ENCODE assay signal across 8 cellular contexts in genomic region chr10:71726673-71727428, GRCh38. TPM values are rescaled to one million over a fixed set of nuclear protein-coding genes. Genes with fewer than 3 reads are reported as not detected.
DNase-seq lines count a peak whose midpoint lies in the region; ATAC-seq and TF ChIP-seq lines count a peak whose summit lies in the region.

No MANE protein-coding gene starts in this region.

- no peak overlapping the region for H3K4me3 ChIP-seq in upper lobe of left lung

- WGBS in upper lobe of left lung, 2 donors, result 64 to 73% methylated on average over 13 to 15 of the region's 15 CpGs

- peaks cover 61 to 64% of the 10 kb centered on the region in 2 donors for H3K4me1 Mint-ChIP-seq in immature natural killer cell

- no peaks in the 10 kb centered on the region for H3K9me3 ChIP-seq in upper lobe of left lung

- TF ChIP-seq CTCF in upper lobe of left lung (IDR thresholded peaks at IDR 0.05), result no peak

- peak in 3 of 5 donors; percentile 31 to 71 (median 35) for DNase-seq in T-helper 1 cell
- DNase-seq in immature natural killer cell, result peak; percentile 67 to 76 (median 70)
- DNase-seq in upper lobe of left lung, result no peak
- DNase-seq in HCEC 1CT, result no peak
- DNase-seq in NCI-H2196 (lab: John Stamatoyannopoulos, UW; ENCODE audit: unreplicated experiment), result no peak
- DNase-seq in SHP77 treated with DMSO at 0.1 percent for 48 hours (lab: John Stamatoyannopoulos, UW), result no peak

- ATAC-seq in GM18868 (IDR thresholded peaks at IDR 0.05; ENCODE audit: unreplicated experiment) (peak; percentile 34), HG02840 (IDR thresholded peaks at IDR 0.05; ENCODE audit: low FRiP score, unreplicated experiment) (peak; percentile 28), upper lobe of left lung (ENCODE audit: low FRiP score in 2 of 2) (peak in 1 of 2 donors; percentile 4)

- H3K36me3 ChIP-seq in upper lobe of left lung, result no peaks in the 10 kb centered on the region

- peak overlapping the region; percentile 82 to 91 (median 86) for H3K27ac ChIP-seq in upper lobe of left lung

- peaks cover 46 to 48% (median 47%) of the 10 kb centered on the region in 4 donors for H3K4me1 ChIP-seq in upper lobe of left lung

- no peaks in the 10 kb centered on the region for H3K9me3 Mint-ChIP-seq in immature natural killer cell

- H3K36me3 Mint-ChIP-seq in immature natural killer cell, result no peaks in the 10 kb centered on the region

- H3K27me3 ChIP-seq in upper lobe of left lung, result no peaks in the 10 kb centered on the region

- peaks cover 0 to 7% (median 5%) of the 10 kb centered on the region in 3 donors for H3K27me3 Mint-ChIP-seq in immature natural killer cell (ENCODE audit: low read depth in 3 of 3)

- TF ChIP-seq POLR2A in upper lobe of left lung (IDR thresholded peaks at IDR 0.05), result no peak

- no peak for TF ChIP-seq EP300 in upper lobe of left lung (IDR thresholded peaks at IDR 0.05)

- H3K27ac Mint-ChIP-seq in immature natural killer cell, result peak overlapping the region; percentile 90 to 97 (median 96)

- peak overlapping the region; percentile 73 to 84 (median 78) for H3K4me3 Mint-ChIP-seq in immature natural killer cell

RNA-seq across cellular contexts. Expression of gene C10orf105, which starts 7.3 kb away (rescaled TPM):
- polyA plus RNA-seq in immature natural killer cell, result under 1 TPM in 2 of 3 donors, not detected in 1; 0.09 to 0.11 TPM
- total RNA-seq in upper lobe of left lung, result 1 to 10 TPM in 1 of 6 donors, under 1 TPM in 4, not detected in 1; 0.15 to 1.0 (median 0.44) TPM

RNA-seq across cellular contexts. Expression of gene VSIR, which starts 46.5 kb away (rescaled TPM):
- polyA plus RNA-seq in immature natural killer cell, result 100 to 1,000 TPM; 183 to 376 (median 274) TPM
- 100 to 1,000 TPM in 2 of 6 donors, 10 to 100 TPM in 4; 51.7 to 167 (median 92.5) TPM for total RNA-seq in upper lobe of left lung

Comparison
In these comparisons a context has a peak if more than half of its experiments do, and no peak if none do; other contexts are left out.
1. DNase-seq: peak in T-helper 1 cell (3 of 5) and immature natural killer cell (3 of 3); none in upper lobe of left lung (0 of 2), HCEC 1CT (single experiment), NCI-H2196 (single experiment) and SHP77 treated with DMSO at 0.1 percent for 48 hours (single experiment).